8 cellular contexts compared by ENCODE assay signal in genomic region chr2:205776139-205776538, GRCh38.
DNase-seq lines count a peak whose midpoint lies in the region; ATAC-seq, FAIRE-seq and TF ChIP-seq lines count a peak whose summit lies in the region.

No MANE protein-coding gene starts in this region.

- no peak overlapping the region for H3K27ac Mint-ChIP-seq in glutamatergic neuron (ENCODE audit: unreplicated experiment)

- 66 to 73% (median 67%) methylated on average over 19 of the region's 19 CpGs for WGBS in small intestine, 3 donors

- H3K27me3 ChIP-seq in small intestine (ENCODE audit: control insufficient read depth in 2 of 2, insufficient read depth in 2 of 2, low read length in 2 of 2) = no peaks in the 10 kb centered on the region

- H3K27ac ChIP-seq in VCaP = no peak overlapping the region
- H3K27ac ChIP-seq in small intestine (ENCODE audit: low read depth in 1 of 2, low read length in 1 of 2) = no peak overlapping the region

- no peaks in the 10 kb centered on the region for H3K4me1 ChIP-seq in small intestine (ENCODE audit: control insufficient read depth in 2 of 2, insufficient read depth in 1 of 2, low read depth in 1 of 2, low read length in 1 of 2)

- no peak for FAIRE-seq in small intestine (lab: Jason Lieb, UNC)

- H3K27me3 Mint-ChIP-seq in glutamatergic neuron (ENCODE audit: unreplicated experiment) = peaks cover 1% of the 10 kb centered on the region

- peaks cover 3% of the 10 kb centered on the region for H3K9me3 Mint-ChIP-seq in glutamatergic neuron (ENCODE audit: unreplicated experiment)

- H3K4me3 Mint-ChIP-seq in glutamatergic neuron (ENCODE audit: unreplicated experiment) = no peak overlapping the region

- no peak overlapping the region for H3K4me3 ChIP-seq in small intestine (ENCODE audit: low read depth in 1 of 2, low read length in 2 of 2)

- DNase-seq in Right ventricle myocardium inferior (ENCODE audit: missing footprints) (peak; percentile 71), cardiac septum (ENCODE audit: low spot score) (no peak), glutamatergic neuron (peak; percentile 66), small intestine (peak; percentile 55), dedifferentiated amniotic fluid mesenchymal stem cell (ENCODE audit: extremely low spot score) (no peak)

- peaks cover 15% of the 10 kb centered on the region for H3K4me1 Mint-ChIP-seq in glutamatergic neuron (ENCODE audit: low read depth, unreplicated experiment)

- ATAC-seq in Right ventricle myocardium inferior = peak; percentile 68
- peak; percentile 72 for ATAC-seq in HG03439 (IDR thresholded peaks at IDR 0.05; ENCODE audit: unreplicated experiment)
- no peak for ATAC-seq in GM18517 (IDR thresholded peaks at IDR 0.05; ENCODE audit: unreplicated experiment)

- H3K36me3 Mint-ChIP-seq in glutamatergic neuron (ENCODE audit: unreplicated experiment) = peaks cover 8% of the 10 kb centered on the region

- TF ChIP-seq CTCF in VCaP (conservative IDR thresholded peaks at IDR 0.05) (peak; percentile 64), glutamatergic neuron (IDR thresholded peaks at IDR 0.05; ENCODE audit: partially characterized antibody, unreplicated experiment) (peak; percentile 76)

- intact Hi-C loops in Right ventricle myocardium inferior (cut with DNase I) (loop anchor here (1.0 to 10.0 kb wide), 2 partner anchors 109 to 1641 kb away; no protein-coding TSS in a partner anchor), cardiac septum (cut with DNase I) (loop anchor here (2.0 kb wide), 1 partner anchor 109 kb away; no protein-coding TSS in a partner anchor)

- H3K9me3 ChIP-seq in small intestine (ENCODE audit: control insufficient read depth, low read depth) = no peaks in the 10 kb centered on the region

- H3K36me3 ChIP-seq in small intestine (ENCODE audit: control insufficient read depth in 2 of 2, insufficient read depth in 2 of 2, low read length in 2 of 2) = peaks cover 0 to 2% of the 10 kb centered on the region in 2 donors

Comparison
In these comparisons a context has a peak if more than half of its experiments do, and no peak if none do; other contexts are left out.
1. DNase-seq: peak in Right ventricle myocardium inferior (single experiment), glutamatergic neuron (single experiment) and small intestine (single experiment); none in cardiac septum (single experiment) and dedifferentiated amniotic fluid mesenchymal stem cell (single experiment).